1 cellular context compared by ENCODE assay signal in the genomic region with DNA sequence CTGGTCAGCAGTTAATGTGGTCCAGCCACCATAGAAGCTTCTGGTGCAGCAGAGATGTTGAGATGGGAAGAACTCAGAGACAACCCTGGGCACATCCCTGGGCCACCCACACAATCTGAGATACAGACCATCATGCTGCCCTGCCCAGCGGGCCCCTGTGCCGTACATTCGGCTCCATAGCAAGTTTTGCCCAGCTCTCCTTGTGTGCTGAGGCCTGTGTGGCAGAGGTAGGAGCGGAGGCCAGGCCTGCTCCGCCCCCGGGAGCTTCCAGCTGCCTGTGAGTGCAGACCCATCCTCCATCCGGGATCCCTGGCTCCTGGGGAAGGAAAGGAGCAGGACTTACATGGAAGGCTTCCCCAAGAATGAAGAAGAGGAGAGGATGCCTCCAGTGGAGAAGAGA.
TF ChIP-seq lines count a peak whose summit lies in the region.

No MANE protein-coding gene starts in this region.

TF ChIP-seq in WTC11, 78 proteins besides CTCF, POLR2A, EP300 and RAD21:
- TF ChIP-seq ETV6 (CRISPR knock-in tag; IDR thresholded peaks at IDR 0.05) (no peak), TP53 (CRISPR knock-in tag; IDR thresholded peaks at IDR 0.05) (0 out of 2 replicates have a peak, but pooled peaks have one; percentile 4)
